ENCODE assay signal across 9 cellular contexts in genomic region chr17:19762515-19762961, GRCh38. TPM values are rescaled to one million over a fixed set of nuclear protein-coding genes. Genes with fewer than 3 reads are reported as not detected.
DNase-seq lines count a peak whose midpoint lies in the region; ATAC-seq, FAIRE-seq and TF ChIP-seq lines count a peak whose summit lies in the region.
"Had no signal": no experiment of that assay in that cellular context is flagged by ENCODE, and none has a peak within 500 bp of the region (broad histone marks: within the 10 kb centered on the region; RNA-seq: fewer than 3 reads in every experiment).

No MANE protein-coding gene starts in this region.

- H3K4me1 Mint-ChIP-seq in astrocyte (ENCODE audit: low read depth, unreplicated experiment), result no peaks in the 10 kb centered on the region

- no peak for FAIRE-seq in D721Med (lab: Jason Lieb, UNC)
- no peak for FAIRE-seq in astrocyte (lab: Jason Lieb, UNC)

- H3K27me3 Mint-ChIP-seq in astrocyte (ENCODE audit: low read depth, unreplicated experiment), result peaks cover 51% of the 10 kb centered on the region

- H3K79me2 ChIP-seq in Karpas-422 (ENCODE audit: low read length), result no peaks in the 10 kb centered on the region
- no peaks in the 10 kb centered on the region for H3K79me2 ChIP-seq in astrocyte (ENCODE audit: insufficient read depth, low read length)
- H3K79me2 ChIP-seq in hepatocyte, result no peaks in the 10 kb centered on the region

- DNase-seq in D721Med (ENCODE audit: insufficient read length, low spot score) (no peak), Karpas-422 (peak; percentile 82), T-helper 2 cell (peak in 4 of 5 experiments; percentile 14 to 38 (median 37)), astrocyte (ENCODE audit: low read depth) (peak; percentile 32), hepatocyte (ENCODE audit: low spot score) (peak; percentile 84), spleen (peak; percentile 87)

- ATAC-seq in GM21526 (IDR thresholded peaks at IDR 0.05; ENCODE audit: low FRiP score, unreplicated experiment), result no peak
- ATAC-seq in GM18498 (IDR thresholded peaks at IDR 0.05; ENCODE audit: unreplicated experiment), result no peak

- intact Hi-C loops in spleen (cut with DNase I; ENCODE audit: low total_unique reads), result loop anchor here (10.0 kb wide), 1 partner anchor 118 kb away; the partner anchor contains the start of gene ALDH3A2

- no peak overlapping the region for H3K27ac Mint-ChIP-seq in astrocyte (ENCODE audit: unreplicated experiment)

- H4K20me1 ChIP-seq in Karpas-422 (ENCODE audit: insufficient read depth, low read depth, low read length), result no peaks in the 10 kb centered on the region
- H4K20me1 ChIP-seq in astrocyte (ENCODE audit: insufficient read depth, low read length), result no peaks in the 10 kb centered on the region
- H4K20me1 ChIP-seq in hepatocyte (ENCODE audit: insufficient read depth, poor library complexity, severe bottlenecking), result no peaks in the 10 kb centered on the region

- H2AFZ ChIP-seq in Karpas-422 (ENCODE audit: low read length) (no peak overlapping the region), astrocyte (ENCODE audit: low read depth, low read length) (no peak overlapping the region), hepatocyte (no peak overlapping the region)

- TF ChIP-seq CTCF in D721Med (IDR thresholded peaks at IDR 0.05; ENCODE audit: insufficient read depth, missing control alignments) (peak; percentile 33), astrocyte (IDR thresholded peaks at IDR 0.05; ENCODE audit: insufficient read depth, low read depth, low read length) (peak; percentile 68), hepatocyte (IDR thresholded peaks at IDR 0.05; ENCODE audit: poor library complexity) (peak; percentile 71), spleen (IDR thresholded peaks at IDR 0.05 in 8 of 11, conservative IDR thresholded peaks at IDR 0.05 in 3 of 11) (peak; percentile 39 to 85 (median 71))

- 30% methylated on average over 15 of the region's 15 CpGs for WGBS in hepatocyte (ENCODE audit: low lambda C conversion rate, missing lambda C conversion rate)
- 28 to 37% (median 32%) methylated on average over 7 to 15 of the region's 15 CpGs for WGBS in spleen, 5 donors

- H3K4me3 Mint-ChIP-seq in astrocyte (ENCODE audit: unreplicated experiment), result no peak overlapping the region

- peaks cover 2% of the 10 kb centered on the region for H3K9me3 Mint-ChIP-seq in astrocyte (ENCODE audit: unreplicated experiment)

- H3K4me2 ChIP-seq in Karpas-422 (ENCODE audit: low read depth, low read length, poor library complexity, severe bottlenecking) (no peak overlapping the region), astrocyte (ENCODE audit: low read length) (peak overlapping the region; percentile 49), hepatocyte (no peak overlapping the region)

- no peak for TF ChIP-seq POLR2A in spleen (IDR thresholded peaks at IDR 0.05)

- H3K9me3 ChIP-seq in Karpas-422 (ENCODE audit: low read length), result no peaks in the 10 kb centered on the region
- H3K9me3 ChIP-seq in astrocyte (ENCODE audit: insufficient read depth, low read depth, low read length), result no peaks in the 10 kb centered on the region
- no peaks in the 10 kb centered on the region for H3K9me3 ChIP-seq in hepatocyte (ENCODE audit: low read depth)
- H3K9me3 ChIP-seq in spleen, result no peaks in the 10 kb centered on the region

- H3K4me3 ChIP-seq in Karpas-422 (ENCODE audit: low read length) (no peak overlapping the region), astrocyte (ENCODE audit: insufficient read depth, low read depth, low read length) (no peak overlapping the region), hepatocyte (no peak overlapping the region), spleen (no peak overlapping the region)

- no peaks in the 10 kb centered on the region for H3K4me1 ChIP-seq in Karpas-422 (ENCODE audit: low read length)
- peaks cover 3% of the 10 kb centered on the region for H3K4me1 ChIP-seq in astrocyte (ENCODE audit: insufficient read depth, low read length)
- H3K4me1 ChIP-seq in hepatocyte (ENCODE audit: insufficient read depth), result no peaks in the 10 kb centered on the region
- H3K4me1 ChIP-seq in spleen, result peaks cover 0 to 15% (median 9%) of the 10 kb centered on the region in 6 donors

- H3K9ac ChIP-seq in Karpas-422 (ENCODE audit: low read length), result no peak overlapping the region
- H3K9ac ChIP-seq in astrocyte (ENCODE audit: low read length), result no peak overlapping the region

- H3K27me3 ChIP-seq in Karpas-422 (ENCODE audit: low read length) (no peaks in the 10 kb centered on the region), astrocyte (ENCODE audit: insufficient read depth, low read length) (peaks cover 13% of the 10 kb centered on the region), hepatocyte (no peaks in the 10 kb centered on the region), spleen (replicated peaks in 1 of 7) (peaks cover 0 to under 1% (median 0%) of the 10 kb centered on the region in 7 donors)

- no peaks in the 10 kb centered on the region for H3K9me2 ChIP-seq in Karpas-422 (replicated peaks; ENCODE audit: insufficient read depth, low read length)
- H3K9me2 ChIP-seq in hepatocyte (replicated peaks; ENCODE audit: insufficient read depth), result no peaks in the 10 kb centered on the region

- H3K27ac ChIP-seq in Karpas-422 (ENCODE audit: low read length) (no peak overlapping the region), astrocyte (ENCODE audit: low read depth, low read length) (no peak overlapping the region), hepatocyte (no peak overlapping the region), spleen (no peak overlapping the region)

- no peaks in the 10 kb centered on the region for H3K36me3 Mint-ChIP-seq in astrocyte (ENCODE audit: low read depth, unreplicated experiment)

- H3K36me3 ChIP-seq in Karpas-422 (ENCODE audit: insufficient read depth, low read length), result no peaks in the 10 kb centered on the region
- no peaks in the 10 kb centered on the region for H3K36me3 ChIP-seq in astrocyte (ENCODE audit: insufficient read depth, low read length)
- H3K36me3 ChIP-seq in hepatocyte (replicated peaks; ENCODE audit: insufficient read depth, low read depth), result no peaks in the 10 kb centered on the region
- no peaks in the 10 kb centered on the region for H3K36me3 ChIP-seq in spleen

RNA-seq across cellular contexts. Expression of gene ALDH3A1, which starts 14.4 kb away (rescaled TPM):
- not detected in 2 replicates for total RNA-seq in Karpas-422 (2014; rRNA removed; shearing (Covaris generic); ENCODE audit: low replicate concordance)
- total RNA-seq in astrocyte (not detected in 2 replicates), hepatocyte (0.90 TPM in 1 of 2 replicates, not detected in the other), spleen (10 to 100 TPM in 1 of 7 donors, 1 to 10 TPM in 2, under 1 TPM in 3, not detected in 1; 0.54 to 16.1 (median 0.90) TPM)
- polyA plus RNA-seq in hepatocyte (0.13 and 1.4 TPM in 2 replicates), spleen (1 to 10 TPM in 1 of 3 donors, under 1 TPM in 2; 0.36 to 1.2 (median 0.52) TPM)
- total RNA-seq: T-helper 2 cell treated with Interferon-gamma antibody and Interleukin-4, amounts not matched to agents 100 ng/mL and 5 ng/mL, for 36 hours had no signal

RNA-seq across cellular contexts. Expression of gene SLC47A2, which starts 46.2 kb away (rescaled TPM):
- total RNA-seq in Karpas-422 (2014; rRNA removed; shearing (Covaris generic); ENCODE audit: low replicate concordance), result not detected in 2 replicates
- total RNA-seq in astrocyte, result not detected in 2 replicates
- 0.07 TPM in 1 of 2 replicates, not detected in the other for total RNA-seq in hepatocyte
- not detected in 2 replicates for polyA plus RNA-seq in hepatocyte
- total RNA-seq in spleen, result not detected
- under 1 TPM in 1 of 3 donors, not detected in 2; 0.03 TPM for polyA plus RNA-seq in spleen
- total RNA-seq: T-helper 2 cell treated with Interferon-gamma antibody and Interleukin-4, amounts not matched to agents 100 ng/mL and 5 ng/mL, for 36 hours had no signal
